In genomic region chr10:113959383-113959760, GRCh38 we compare ENCODE assay signal across 8 cellular contexts.
A peak's percentile ranks its signal among the peaks of the same experiment; 100 is the strongest.
DNase-seq lines count a peak whose midpoint lies in the region; ATAC-seq, FAIRE-seq and TF ChIP-seq lines count a peak whose summit lies in the region.

No MANE protein-coding gene starts in this region.

- FAIRE-seq in GM12878 (lab: Jason Lieb, UNC), result no peak

- POLR2A ChIA-PET in GM12878 (lab: Charles Lee), result interaction anchor here (0.5 to 2.2 kb wide), 4 partner anchors 11 to 119 kb away, joined by 3 to 7 read pairs (median 5); no protein-coding TSS in a partner anchor

- H3K36me3 ChIP-seq in GM12878 (ENCODE audit: control insufficient read depth in 2 of 2, insufficient read depth in 2 of 2, low read length in 1 of 2) (no peaks in the 10 kb centered on the region), tibial nerve (no peaks in the 10 kb centered on the region)

- H4K20me1 ChIP-seq in GM12878 (ENCODE audit: control insufficient read depth, insufficient read depth), result no peaks in the 10 kb centered on the region

- TF ChIP-seq POLR2A in GM12878 (IDR thresholded peaks at IDR 0.05; ENCODE audit: low read depth, low read length), result peak; percentile 58; the same call in 1 of the 2 replicates
- TF ChIP-seq POLR2A in tibial nerve (IDR thresholded peaks at IDR 0.05), result no peak

- CTCF ChIA-PET in GM12878 (lab: Yijun Ruan, JAX), result interaction anchor here (0.6 to 1.4 kb wide), 4 partner anchors 24 to 160 kb away, joined by 3 to 4 read pairs (median 3); no protein-coding TSS in a partner anchor

- H3K4me2 ChIP-seq in GM12878 (ENCODE audit: control insufficient read depth, insufficient read depth), result peak overlapping the region; percentile 24

- peaks cover 39% of the 10 kb centered on the region for H3K4me1 Mint-ChIP-seq in activated CD4-positive, alpha-beta T cell treated with anti-CD3 and anti-CD28 coated beads, Interleukin-2, amount 10 ng/mL, durations not matched to agents 24 days and 14 days

- ATAC-seq in HG03139 (IDR thresholded peaks at IDR 0.05; ENCODE audit: unreplicated experiment) (peak; percentile 37), GM12878 (peak; percentile 67)

- peak overlapping the region; percentile 11 for H2AFZ ChIP-seq in GM12878 (ENCODE audit: control insufficient read depth, low read depth, low read length)

- TF ChIP-seq RAD21 in GM12878 (IDR thresholded peaks at IDR 0.05; ENCODE audit: insufficient read depth, low read depth, low read length), result no peak

- H3K4me3 ChIP-seq in GM12878, result no peak overlapping the region
- H3K4me3 ChIP-seq in tibial nerve, result no peak overlapping the region

- H3K27me3 ChIP-seq in GM12878 (replicated peaks in 1 of 2; ENCODE audit: control insufficient read depth in 2 of 2, insufficient read depth in 2 of 2, low read length in 1 of 2), result no peaks in the 10 kb centered on the region
- H3K27me3 ChIP-seq in tibial nerve, result no peaks in the 10 kb centered on the region

- intact Hi-C loops in GM12878 (cut with micrococcal nuclease; ENCODE audit: unreplicated experiment), result loop anchor here (2.0 kb wide), 1 partner anchor 65 kb away; no protein-coding TSS in a partner anchor
- intact Hi-C loops in activated CD4-positive, alpha-beta T cell treated with anti-CD3 and anti-CD28 coated beads, Interleukin-2, amount 10 ng/mL, durations not matched to agents 24 days and 14 days (cut with micrococcal nuclease), result loop anchor here (5.0 kb wide), 1 partner anchor 1432 kb away; no protein-coding TSS in a partner anchor

- no peaks in the 10 kb centered on the region for H3K9me3 Mint-ChIP-seq in activated CD4-positive, alpha-beta T cell treated with anti-CD3 and anti-CD28 coated beads, Interleukin-2, amount 10 ng/mL, durations not matched to agents 24 days and 14 days

- TF ChIP-seq CTCF in GM12878 (IDR thresholded peaks at IDR 0.05 in 2 of 3, conservative IDR thresholded peaks at IDR 0.05 in 1 of 3; ENCODE audit: control insufficient read depth in 2 of 3, extremely low read depth in 1 of 3, insufficient read depth in 1 of 3, low read depth in 3 of 3, low read length in 3 of 3) (no peak), tibial nerve (IDR thresholded peaks at IDR 0.05) (no peak)

- TF ChIP-seq EP300 in GM12878 (IDR thresholded peaks at IDR 0.05; ENCODE audit: borderline replicate concordance in 1 of 2, control insufficient read depth in 1 of 2, low read depth in 2 of 2, low read length in 2 of 2), result no peak
- TF ChIP-seq EP300 in tibial nerve (IDR thresholded peaks at IDR 0.05), result no peak

- RAD21 ChIA-PET in GM12878 (lab: Charles Lee; ENCODE audit: unreplicated experiment), result interaction anchor here (0.9 to 4.6 kb wide), 10 partner anchors 23 to 143 kb away, joined by 3 to 31 read pairs (median 7); partner anchors contain the start of gene ADRB1

- no peaks in the 10 kb centered on the region for H3K36me3 Mint-ChIP-seq in activated CD4-positive, alpha-beta T cell treated with anti-CD3 and anti-CD28 coated beads, Interleukin-2, amount 10 ng/mL, durations not matched to agents 24 days and 14 days (ENCODE audit: low read depth)

- in situ Hi-C loops in GM12878 (cut with MboI), result no loop called here

- no peak overlapping the region for H3K4me3 Mint-ChIP-seq in activated CD4-positive, alpha-beta T cell treated with anti-CD3 and anti-CD28 coated beads, Interleukin-2, amount 10 ng/mL, durations not matched to agents 24 days and 14 days

- no peaks in the 10 kb centered on the region for H3K79me2 ChIP-seq in GM12878 (ENCODE audit: control insufficient read depth, insufficient read depth, low read length)

- peak overlapping the region; percentile 87 for H3K27ac ChIP-seq in GM12878 (ENCODE audit: control insufficient read depth, insufficient read depth)
- H3K27ac ChIP-seq in tibial nerve, result peak overlapping the region in 3 of 4 donors; percentile 33 to 63 (median 62)

- SMC1A ChIA-PET in GM12878 (lab: Charles Lee; ENCODE audit: uncharacterized antibody, unreplicated experiment), result interaction anchor here (0.7 to 4.3 kb wide), 12 partner anchors 11 to 110 kb away, joined by 3 to 32 read pairs (median 4); no protein-coding TSS in a partner anchor

- H3K9ac ChIP-seq in GM12878 (ENCODE audit: control insufficient read depth, insufficient read depth, low read length), result peak overlapping the region; percentile 36; the same call in 1 of the 2 replicates

- peaks cover 23% of the 10 kb centered on the region for H3K27me3 Mint-ChIP-seq in activated CD4-positive, alpha-beta T cell treated with anti-CD3 and anti-CD28 coated beads, Interleukin-2, amount 10 ng/mL, durations not matched to agents 24 days and 14 days

- DNase-seq in NCI-H2107 (lab: John Stamatoyannopoulos, UW) (peak; percentile 6), NCI-H2107 treated with DMSO at 0.1 percent for 48 hours (lab: John Stamatoyannopoulos, UW; ENCODE audit: unreplicated experiment) (no peak), GM12878 (ENCODE audit: low read depth, low spot score) (no peak), tibial nerve (ENCODE audit: low spot score in 2 of 2) (no peak), CD1c-positive myeloid dendritic cell (ENCODE audit: extremely low spot score) (no peak), hippocampal formation (lab: John Stamatoyannopoulos, UW) (no peak)
- DNase-seq in activated CD4-positive, alpha-beta T cell treated with anti-CD3 and anti-CD28 coated beads, Interleukin-2, amount 10 ng/mL, durations not matched to agents 24 days and 14 days, result no peak

- BruUV-seq in GM12878 (replicated peaks; lab: Mats Ljungman, UMichigan), result no TSS peak

- peaks cover 1% of the 10 kb centered on the region; the same call in 2 of the 3 replicates for H3K9me3 ChIP-seq in GM12878 (replicated peaks; ENCODE audit: control insufficient read depth, insufficient read depth, low read length)
- H3K9me3 ChIP-seq in tibial nerve, result no peaks in the 10 kb centered on the region

- H3K27ac Mint-ChIP-seq in activated CD4-positive, alpha-beta T cell treated with anti-CD3 and anti-CD28 coated beads, Interleukin-2, amount 10 ng/mL, durations not matched to agents 24 days and 14 days, result no peak overlapping the region

- H3K4me1 ChIP-seq in GM12878 (ENCODE audit: control insufficient read depth, insufficient read depth, low read length) (peaks cover 41% of the 10 kb centered on the region), tibial nerve (peaks cover 0 to 30% (median 17%) of the 10 kb centered on the region in 4 donors)

- WGBS in GM12878 (ENCODE audit: insufficient coverage, insufficient replicate concordance, low lambda C conversion rate, missing lambda C conversion rate), result 14% methylated on average over 6 of the region's 6 CpGs
- WGBS in tibial nerve, 2 donors, result 85 to 89% methylated on average over 6 of the region's 6 CpGs

TF ChIP-seq in GM12878, 131 proteins besides CTCF, POLR2A, EP300 and RAD21 (continues in another document):
- TF ChIP-seq, protein P1, sequence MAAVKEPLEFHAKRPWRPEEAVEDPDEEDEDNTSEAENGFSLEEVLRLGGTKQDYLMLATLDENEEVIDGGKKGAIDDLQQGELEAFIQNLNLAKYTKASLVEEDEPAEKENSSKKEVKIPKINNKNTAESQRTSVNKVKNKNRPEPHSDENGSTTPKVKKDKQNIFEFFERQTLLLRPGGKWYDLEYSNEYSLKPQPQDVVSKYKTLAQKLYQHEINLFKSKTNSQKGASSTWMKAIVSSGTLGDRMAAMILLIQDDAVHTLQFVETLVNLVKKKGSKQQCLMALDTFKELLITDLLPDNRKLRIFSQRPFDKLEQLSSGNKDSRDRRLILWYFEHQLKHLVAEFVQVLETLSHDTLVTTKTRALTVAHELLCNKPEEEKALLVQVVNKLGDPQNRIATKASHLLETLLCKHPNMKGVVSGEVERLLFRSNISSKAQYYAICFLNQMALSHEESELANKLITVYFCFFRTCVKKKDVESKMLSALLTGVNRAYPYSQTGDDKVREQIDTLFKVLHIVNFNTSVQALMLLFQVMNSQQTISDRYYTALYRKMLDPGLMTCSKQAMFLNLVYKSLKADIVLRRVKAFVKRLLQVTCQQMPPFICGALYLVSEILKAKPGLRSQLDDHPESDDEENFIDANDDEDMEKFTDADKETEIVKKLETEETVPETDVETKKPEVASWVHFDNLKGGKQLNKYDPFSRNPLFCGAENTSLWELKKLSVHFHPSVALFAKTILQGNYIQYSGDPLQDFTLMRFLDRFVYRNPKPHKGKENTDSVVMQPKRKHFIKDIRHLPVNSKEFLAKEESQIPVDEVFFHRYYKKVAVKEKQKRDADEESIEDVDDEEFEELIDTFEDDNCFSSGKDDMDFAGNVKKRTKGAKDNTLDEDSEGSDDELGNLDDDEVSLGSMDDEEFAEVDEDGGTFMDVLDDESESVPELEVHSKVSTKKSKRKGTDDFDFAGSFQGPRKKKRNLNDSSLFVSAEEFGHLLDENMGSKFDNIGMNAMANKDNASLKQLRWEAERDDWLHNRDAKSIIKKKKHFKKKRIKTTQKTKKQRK (IDR thresholded peaks at IDR 0.05; ENCODE audit: low read depth, low read length), result no peak
- 0 out of 2 replicates have a peak, but pooled peaks have one; percentile 13 for TF ChIP-seq GABPA (IDR thresholded peaks at IDR 0.05; ENCODE audit: low read depth)
- TF ChIP-seq BHLHE40 (IDR thresholded peaks at IDR 0.05; ENCODE audit: borderline replicate concordance in 1 of 2, low read depth in 2 of 2, low read length in 1 of 2), result 0 out of 4 replicates have a peak, but pooled peaks of 1 of the 2 experiments have one; percentile 12
- TF ChIP-seq SUZ12 (IDR thresholded peaks at IDR 0.05; ENCODE audit: unreplicated experiment), result no peak
- 0 out of 2 replicates have a peak, but pooled peaks have one; percentile 43 for TF ChIP-seq FOXM1 (IDR thresholded peaks at IDR 0.05; ENCODE audit: low read depth, low read length)
- TF ChIP-seq CBX3 (IDR thresholded peaks at IDR 0.05; ENCODE audit: borderline replicate concordance, low read depth), result no peak
- peak; percentile 94 for TF ChIP-seq TCF12 (IDR thresholded peaks at IDR 0.05; ENCODE audit: low read depth, low read length)
- TF ChIP-seq SPI1 (IDR thresholded peaks at IDR 0.05; ENCODE audit: borderline replicate concordance, insufficient read depth, low read depth, low read length), result peak; percentile 34; the same call in 1 of the 2 replicates
- peak; percentile 89 for TF ChIP-seq TCF3 (IDR thresholded peaks at IDR 0.05; ENCODE audit: borderline replicate concordance, insufficient read depth, low read depth, low read length)
- TF ChIP-seq EED (IDR thresholded peaks at IDR 0.05; ENCODE audit: low read depth), result peak; percentile 89
- 0 out of 2 replicates have a peak, but pooled peaks have one; percentile 10 for TF ChIP-seq ZBED1 (IDR thresholded peaks at IDR 0.05; ENCODE audit: borderline replicate concordance)
- TF ChIP-seq BCL11A (IDR thresholded peaks at IDR 0.05; ENCODE audit: low read depth, low read length), result 0 out of 2 replicates have a peak, but pooled peaks have one; percentile 30
